19 cellular contexts compared by ENCODE assay signal in the genomic region with DNA sequence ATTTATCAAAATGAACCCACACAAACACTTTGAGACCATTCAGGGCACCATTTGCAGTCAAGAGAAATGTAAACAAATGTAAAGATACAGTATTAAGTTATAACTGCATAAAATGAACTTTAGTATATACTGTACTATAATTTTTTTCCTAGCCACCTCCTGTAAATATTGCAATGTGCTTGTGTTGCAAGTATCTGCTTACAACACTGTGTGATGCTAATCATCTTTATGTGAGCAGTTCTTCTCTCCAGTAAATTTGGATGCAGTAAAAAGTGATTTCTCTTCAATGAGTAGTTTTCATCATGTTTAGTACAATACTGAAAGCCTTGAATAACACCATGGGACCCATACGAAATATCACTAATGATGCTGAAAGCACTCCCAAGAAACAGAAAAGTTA. TPM values are rescaled to one million over a fixed set of nuclear protein-coding genes. Genes with fewer than 3 reads are reported as not detected.
DNase-seq lines count a peak whose midpoint lies in the region; ATAC-seq, FAIRE-seq and TF ChIP-seq lines count a peak whose summit lies in the region.
"Had no signal": no experiment of that assay in that cellular context is flagged by ENCODE, and none has a peak within 500 bp of the region (broad histone marks: within the 10 kb centered on the region; RNA-seq: fewer than 3 reads in every experiment).

No MANE protein-coding gene starts in this region.

- DNase-seq in CD4-positive, alpha-beta T cell: no peak
- DNase-seq in GM23248: peak; percentile 25
- DNase-seq in activated B cell treated with CpG ODN at 0.5 μM for 24 hours: no peak
- DNase-seq in memory B cell (ENCODE audit: low spot score in 2 of 2): no peak
- no peak for DNase-seq in urothelium cell line (ENCODE audit: low spot score)
- DNase-seq: activated CD4-positive, alpha-beta T cell treated with anti-CD3 and anti-CD28 coated beads for 4 hours; activated CD8-positive, alpha-beta memory T cell treated with anti-CD3 and anti-CD28 coated beads, Interleukin-2, amount 50 U/mL, for 4 hours; activated naive CD4-positive, alpha-beta T cell; BE2C; GF-D8; left lung; NCI-H2029 treated with DMSO at 0.1 percent for 48 hours; NCI-H446 treated with DMSO at 0.1 percent for 48 hours had no signal

- no peak overlapping the region for H3K4me2 ChIP-seq in GM23248 (ENCODE audit: unreplicated experiment)

- H3K27ac Mint-ChIP-seq in CD4-positive, alpha-beta T cell: peak overlapping the region; percentile 48
- peak overlapping the region; percentile 12 for H3K27ac Mint-ChIP-seq in activated B cell treated with CpG ODN at 0.5 μM for 24 hours
- H3K27ac Mint-ChIP-seq in memory B cell: peak overlapping the region; percentile 33

- peaks cover 67% of the 10 kb centered on the region for H4K20me1 ChIP-seq in GM23248 (ENCODE audit: insufficient read depth)

- H2AFZ ChIP-seq in GM23248: no peak overlapping the region

- WGBS in GM23248 (ENCODE audit: low coverage in 1 of 2, low lambda C conversion rate in 2 of 2, missing lambda C conversion rate in 2 of 2), 2 experiments: 38 to 42% methylated on average over 1 of the region's 1 CpG

- H3K36me3 Mint-ChIP-seq in CD4-positive, alpha-beta T cell (ENCODE audit: low read depth): peaks cover 47% of the 10 kb centered on the region
- H3K36me3 Mint-ChIP-seq in activated B cell treated with CpG ODN at 0.5 μM for 24 hours (ENCODE audit: low read depth): peaks cover 48% of the 10 kb centered on the region
- peaks cover 22% of the 10 kb centered on the region for H3K36me3 Mint-ChIP-seq in memory B cell

- peaks cover 89% of the 10 kb centered on the region for H3K4me1 Mint-ChIP-seq in CD4-positive, alpha-beta T cell (ENCODE audit: low read depth)
- H3K4me1 Mint-ChIP-seq in activated B cell treated with CpG ODN at 0.5 μM for 24 hours (peaks cover 82% of the 10 kb centered on the region), memory B cell (peaks cover 40% of the 10 kb centered on the region)

- TF ChIP-seq CTCF in CD4-positive, alpha-beta T cell (IDR thresholded peaks at IDR 0.05): no peak
- TF ChIP-seq CTCF in activated B cell treated with CpG ODN at 0.5 μM for 24 hours (IDR thresholded peaks at IDR 0.05): no peak

- no peak overlapping the region for H3K4me3 ChIP-seq in GM23248
- H3K4me3 ChIP-seq: left lung had no signal

- H3K36me3 ChIP-seq in GM23248 (ENCODE audit: low read depth): peaks cover 17% of the 10 kb centered on the region; the same call in 1 of the 2 replicates

- H3K9me3 ChIP-seq in CD4-positive, alpha-beta T cell (ENCODE audit: control insufficient read depth, low read length): no peaks in the 10 kb centered on the region
- no peaks in the 10 kb centered on the region for H3K9me3 ChIP-seq in GM23248 (ENCODE audit: low read depth)
- H3K9me3 ChIP-seq: BE2C, left lung had no signal

- no peaks in the 10 kb centered on the region for H3K9me3 Mint-ChIP-seq in CD4-positive, alpha-beta T cell
- H3K9me3 Mint-ChIP-seq in activated B cell treated with CpG ODN at 0.5 μM for 24 hours: no peaks in the 10 kb centered on the region
- H3K9me3 Mint-ChIP-seq in memory B cell: no peaks in the 10 kb centered on the region
- H3K9me3 Mint-ChIP-seq: IgD-negative memory B cell had no signal

- peaks cover 22% of the 10 kb centered on the region for H3K4me1 ChIP-seq in GM23248 (ENCODE audit: insufficient read depth)

- no peak overlapping the region for H3K9ac ChIP-seq in GM23248

- no peak for ATAC-seq in CD4-positive, alpha-beta T cell (ENCODE audit: poor library complexity)
- ATAC-seq in activated B cell treated with CpG ODN at 0.5 μM for 24 hours (ENCODE audit: low read depth): no peak
- no peak for ATAC-seq in memory B cell (ENCODE audit: low read depth)
- ATAC-seq in GM18517 (IDR thresholded peaks at IDR 0.05; ENCODE audit: unreplicated experiment): no peak
- no peak for ATAC-seq in HG03196 (IDR thresholded peaks at IDR 0.05; ENCODE audit: unreplicated experiment)
- ATAC-seq: HCT116, left lung, SK-N-SH treated with all-trans-retinoic acid at 6 μM for 48 hours had no signal

- no peak for FAIRE-seq in urothelium cell line (lab: Jason Lieb, UNC)
- FAIRE-seq: astrocyte had no signal

- intact Hi-C loops in CD4-positive, alpha-beta T cell (cut with DNase I, micrococcal nuclease): no loop called here
- intact Hi-C loops in activated B cell treated with CpG ODN at 0.5 μM for 24 hours (cut with micrococcal nuclease): no loop called here

- no peaks in the 10 kb centered on the region for H3K9me2 ChIP-seq in GM23248 (ENCODE audit: insufficient read depth)

- no peaks in the 10 kb centered on the region; the same call in 1 of the 2 replicates for H3F3A ChIP-seq in GM23248 (ENCODE audit: insufficient read depth)

- peaks cover 100% of the 10 kb centered on the region for H3K79me2 ChIP-seq in GM23248 (ENCODE audit: insufficient read depth)

- peak overlapping the region; percentile 47 for H3K4me3 Mint-ChIP-seq in CD4-positive, alpha-beta T cell
- H3K4me3 Mint-ChIP-seq in activated B cell treated with CpG ODN at 0.5 μM for 24 hours (peak overlapping the region; percentile 24), memory B cell (no peak overlapping the region)

- no peak overlapping the region for H3K27ac ChIP-seq in CD4-positive, alpha-beta T cell (ENCODE audit: low read depth, low read length)
- H3K27ac ChIP-seq in GM23248: no peak overlapping the region
- H3K27ac ChIP-seq: left lung had no signal

- POLR2A ChIA-PET in CD4-positive, alpha-beta T cell (lab: Charles Lee): interaction anchor here (2.4 kb wide), 1 partner anchor 9 kb away, joined by 19 read pairs; a partner anchor contains a TSS
- POLR2A ChIA-PET in activated B cell treated with CpG ODN at 0.5 μM for 24 hours (lab: Charles Lee): interaction anchor here (1.6 kb wide), 1 partner anchor 10 kb away, joined by 6 read pairs; a partner anchor contains a TSS

- in situ Hi-C loops in GM23248 (cut with MboI): no loop called here

- H3K27me3 ChIP-seq in CD4-positive, alpha-beta T cell (ENCODE audit: control insufficient read depth, insufficient read depth, low read length): no peaks in the 10 kb centered on the region
- no peaks in the 10 kb centered on the region for H3K27me3 ChIP-seq in GM23248 (replicated peaks; ENCODE audit: insufficient read depth)
- H3K27me3 ChIP-seq: BE2C, left lung had no signal

- no peaks in the 10 kb centered on the region for H3K27me3 Mint-ChIP-seq in CD4-positive, alpha-beta T cell
- H3K27me3 Mint-ChIP-seq in activated B cell treated with CpG ODN at 0.5 μM for 24 hours (no peaks in the 10 kb centered on the region), memory B cell (no peaks in the 10 kb centered on the region)
- H3K27me3 Mint-ChIP-seq: IgD-negative memory B cell had no signal

- CTCF ChIA-PET in CD4-positive, alpha-beta T cell (lab: Charles Lee): interaction anchor here (0.9 kb wide), 1 partner anchor 38 kb away, joined by 3 read pairs; no protein-coding TSS in a partner anchor
- CTCF ChIA-PET in activated B cell treated with CpG ODN at 0.5 μM for 24 hours (lab: Charles Lee): no interaction called here

RNA-seq across cellular contexts. Expression of a gene that starts 9.4 kb away (rescaled TPM):
- total RNA-seq in CD4-positive, alpha-beta T cell: 10 to 100 TPM; 82.3 to 83.9 TPM
- total RNA-seq in GM23248 (2014; rRNA removed; shearing (Covaris generic)): 134 and 153 TPM in 2 replicates
- polyA plus RNA-seq in GM23248 (2016; fragmentation: Nextera tagmentation; extraction: Ambion mirVana): 189 and 190 TPM in 2 replicates
- total RNA-seq in activated B cell treated with CpG ODN at 0.5 μM for 24 hours: 227 and 239 TPM in 2 replicates

RNA-seq across cellular contexts. Expression of a gene that starts 22.8 kb away (rescaled TPM):
- total RNA-seq in CD4-positive, alpha-beta T cell: 10 to 100 TPM; 11.2 to 13.3 TPM
- 52.2 and 126 TPM in 2 replicates for total RNA-seq in GM23248 (2014; rRNA removed; shearing (Covaris generic))
- polyA plus RNA-seq in GM23248 (2016; fragmentation: Nextera tagmentation; extraction: Ambion mirVana): 278 and 296 TPM in 2 replicates
- 61.2 and 66.6 TPM in 2 replicates for total RNA-seq in activated B cell treated with CpG ODN at 0.5 μM for 24 hours
